ENCODE assay signal across 13 cellular contexts in genomic region chr9:104784098-104784497, GRCh38. TPM values are rescaled to one million over a fixed set of nuclear protein-coding genes. Genes with fewer than 3 reads are reported as not detected.
DNase-seq lines count a peak whose midpoint lies in the region; ATAC-seq and TF ChIP-seq lines count a peak whose summit lies in the region.
"Had no signal": no experiment of that assay in that cellular context is flagged by ENCODE, and none has a peak within 500 bp of the region (broad histone marks: within the 10 kb centered on the region; RNA-seq: fewer than 3 reads in every experiment).

No MANE protein-coding gene starts in this region.

- no peaks in the 10 kb centered on the region for H3K9me2 ChIP-seq in hepatocyte (replicated peaks; ENCODE audit: insufficient read depth)

- H4K20me1 ChIP-seq in hepatocyte (ENCODE audit: insufficient read depth, poor library complexity, severe bottlenecking), result no peaks in the 10 kb centered on the region

- WGBS in hepatocyte (ENCODE audit: low lambda C conversion rate, missing lambda C conversion rate), result 90% methylated on average over 2 of the region's 2 CpGs
- 57 to 59% methylated on average over 2 of the region's 2 CpGs for WGBS in testis, 2 donors

- H3K9me3 ChIP-seq in MG63 (no peaks in the 10 kb centered on the region), hepatocyte (ENCODE audit: low read depth) (no peaks in the 10 kb centered on the region), testis (no peaks in the 10 kb centered on the region)
- H3K9me3 ChIP-seq: heart left ventricle had no signal

- H3K36me3 Mint-ChIP-seq in Calu3 (ENCODE audit: insufficient read depth, unreplicated experiment), result no peaks in the 10 kb centered on the region
- H3K36me3 Mint-ChIP-seq: activated naive CD4-positive, alpha-beta T cell treated with anti-CD3 and anti-CD28 coated beads, Interleukin-2, amount 50 U/mL, for 72 hours had no signal

- H3K36me3 ChIP-seq in MG63, result no peaks in the 10 kb centered on the region
- H3K36me3 ChIP-seq in hepatocyte (replicated peaks; ENCODE audit: insufficient read depth, low read depth), result peaks cover 7% of the 10 kb centered on the region
- no peaks in the 10 kb centered on the region for H3K36me3 ChIP-seq in testis (ENCODE audit: low read depth, missing control alignments)

- H3K27me3 Mint-ChIP-seq in Calu3 (ENCODE audit: unreplicated experiment), result no peaks in the 10 kb centered on the region

- BruUV-seq in Calu3 (replicated peaks; lab: Mats Ljungman, UMichigan), result no TSS peak

- POLR2A ChIA-PET in GM10248 (lab: Yijun Ruan, JAX), result no interaction called here

- CTCF ChIA-PET in GM10248 (lab: Yijun Ruan, JAX), result interaction anchor here (0.6 to 0.8 kb wide), 3 partner anchors 14 to 631 kb away, joined by 3 to 4 read pairs (median 3); no protein-coding TSS in a partner anchor
- CTCF ChIA-PET in Calu3 (lab: Charles Lee), result no interaction called here

- no peak for TF ChIP-seq POLR2A in testis (IDR thresholded peaks at IDR 0.05)

- peak; percentile 35 for DNase-seq in GM10248 (ENCODE audit: extremely low spot score)
- DNase-seq in Kasumi-1 (lab: John Stamatoyannopoulos, UW), result peak; percentile 34 to 38
- DNase-seq in MG63, result no peak
- DNase-seq in hepatocyte (ENCODE audit: low spot score), result no peak
- DNase-seq in Calu3, result no peak
- no peak for DNase-seq in testis
- DNase-seq: activated CD4-positive, alpha-beta T cell treated with anti-CD3 and anti-CD28 coated beads for 1 hour; heart left ventricle; NCI-H146; small intestine had no signal

- H3K4me3 ChIP-seq in MG63, result no peak overlapping the region
- H3K4me3 ChIP-seq in hepatocyte, result no peak overlapping the region
- no peak overlapping the region for H3K4me3 ChIP-seq in testis
- H3K4me3 ChIP-seq: heart left ventricle had no signal

- H3K4me3 Mint-ChIP-seq in Calu3 (ENCODE audit: low read depth, unreplicated experiment), result no peak overlapping the region

- intact Hi-C loops in Calu3 (cut with micrococcal nuclease; ENCODE audit: unreplicated experiment), result loop anchor here (5.0 kb wide), 1 partner anchor 143 kb away; the partner anchor contains the start of gene ABCA1
- intact Hi-C loops in testis (cut with DNase I; ENCODE audit: low total_unique reads), result no loop called here

- H2AFZ ChIP-seq in hepatocyte, result no peak overlapping the region

- H3K4me1 ChIP-seq in hepatocyte (ENCODE audit: insufficient read depth), result no peaks in the 10 kb centered on the region
- peaks cover 7% of the 10 kb centered on the region for H3K4me1 ChIP-seq in testis

- ATAC-seq in GM19438 (IDR thresholded peaks at IDR 0.05; ENCODE audit: low read depth, unreplicated experiment) (peak; percentile 95), HG02884 (IDR thresholded peaks at IDR 0.05; ENCODE audit: unreplicated experiment) (peak; percentile 70)
- ATAC-seq: activated naive CD4-positive, alpha-beta T cell treated with anti-CD3 and anti-CD28 coated beads, Interleukin-2, amount 50 U/mL, for 72 hours had no signal

- no peaks in the 10 kb centered on the region for H3K9me3 Mint-ChIP-seq in Calu3 (ENCODE audit: low read depth, unreplicated experiment)
- H3K9me3 Mint-ChIP-seq: activated naive CD4-positive, alpha-beta T cell treated with anti-CD3 and anti-CD28 coated beads, Interleukin-2, amount 50 U/mL, for 72 hours had no signal

- no peak overlapping the region for H3K4me2 ChIP-seq in hepatocyte

- H3K27me3 ChIP-seq in MG63 (no peaks in the 10 kb centered on the region), hepatocyte (no peaks in the 10 kb centered on the region), testis (no peaks in the 10 kb centered on the region)
- H3K27me3 ChIP-seq: heart left ventricle had no signal

- H3K27ac ChIP-seq in hepatocyte (no peak overlapping the region), testis (no peak overlapping the region)
- H3K27ac ChIP-seq: heart left ventricle had no signal

- no peaks in the 10 kb centered on the region for H3K4me1 Mint-ChIP-seq in Calu3 (ENCODE audit: low read depth, unreplicated experiment)

- TF ChIP-seq CTCF in GM10248 (IDR thresholded peaks at IDR 0.05; ENCODE audit: control extremely low read depth, extremely low read depth, low read depth, missing control alignments) (no peak), hepatocyte (IDR thresholded peaks at IDR 0.05; ENCODE audit: poor library complexity) (no peak), Calu3 (IDR thresholded peaks at IDR 0.05; ENCODE audit: unreplicated experiment) (no peak), testis (IDR thresholded peaks at IDR 0.05) (no peak)

- H3K79me2 ChIP-seq in hepatocyte, result no peaks in the 10 kb centered on the region

- H3K27ac Mint-ChIP-seq in Calu3 (ENCODE audit: unreplicated experiment), result no peak overlapping the region
- H3K27ac Mint-ChIP-seq: activated naive CD4-positive, alpha-beta T cell treated with anti-CD3 and anti-CD28 coated beads, Interleukin-2, amount 50 U/mL, for 72 hours had no signal

RNA-seq across cellular contexts. Expression of gene NIPSNAP3B, which starts 20.2 kb away (rescaled TPM):
- total RNA-seq in MG63 (2014; rRNA removed; shearing (Covaris generic); ENCODE audit: low replicate concordance), result 4.7 TPM in 1 of 2 replicates, not detected in the other
- 2.0 and 2.8 TPM in 2 replicates for total RNA-seq in hepatocyte
- polyA plus RNA-seq in hepatocyte, result 1.8 and 3.3 TPM in 2 replicates
- total RNA-seq in Calu3 (2022), result 0.83 and 1.1 TPM in 2 replicates
- 1 to 10 TPM; 3.7 to 4.0 TPM for total RNA-seq in testis
- 5.0 TPM for polyA plus RNA-seq in testis (ENCODE audit: insufficient read depth, low read depth, low replicate concordance)

RNA-seq across cellular contexts. Expression of gene NIPSNAP3A, which starts 36.6 kb away (rescaled TPM):
- 37.1 and 39.2 TPM in 2 replicates for total RNA-seq in MG63 (2014; rRNA removed; shearing (Covaris generic); ENCODE audit: low replicate concordance)
- total RNA-seq in hepatocyte, result 44.4 and 47.8 TPM in 2 replicates
- 31.8 and 37.3 TPM in 2 replicates for polyA plus RNA-seq in hepatocyte
- 7.4 and 8.0 TPM in 2 replicates for total RNA-seq in Calu3 (2022)
- total RNA-seq in testis, result 10 to 100 TPM; 21.6 to 28.8 TPM
- 27.0 TPM for polyA plus RNA-seq in testis (ENCODE audit: insufficient read depth, low read depth, low replicate concordance)

Comparison
In these comparisons a context has a peak if more than half of its experiments do, and no peak if none do; other contexts are left out.
1. DNase-seq: peak in GM10248 (single experiment) and Kasumi-1 (2 of 2); none in MG63 (single experiment), hepatocyte (single experiment), Calu3 (single experiment) and testis (single experiment).